Comparison of ENCODE assay signal across 23 cellular contexts in genomic region chrX:88988796-88989195, GRCh38.
DNase-seq lines count a peak whose midpoint lies in the region; ATAC-seq, FAIRE-seq and TF ChIP-seq lines count a peak whose summit lies in the region.
"Had no signal": no experiment of that assay in that cellular context is flagged by ENCODE, and none has a peak within 500 bp of the region (broad histone marks: within the 10 kb centered on the region; RNA-seq: fewer than 3 reads in every experiment).

No MANE protein-coding gene starts in this region.

- no peak overlapping the region for H4K91ac ChIP-seq in H1 (replicated peaks; ENCODE audit: insufficient read length, low read length)

- no peaks in the 10 kb centered on the region for H3K79me1 ChIP-seq in H1 (ENCODE audit: low read depth, low read length)

- TF ChIP-seq CTCF in GM23338 (conservative IDR thresholded peaks at IDR 0.05; ENCODE audit: low read depth in 2 of 2) (no peak), H1 (IDR thresholded peaks at IDR 0.05; ENCODE audit: control extremely low read depth in 1 of 3, insufficient read depth in 1 of 3, low read depth in 1 of 3, low read length in 3 of 3) (no peak)

- peaks cover 3% of the 10 kb centered on the region for H3K27me3 Mint-ChIP-seq in GM23338 (ENCODE audit: insufficient read depth, low read depth, poor library complexity)
- H3K27me3 Mint-ChIP-seq: B cell; CD4-positive, CD25-positive, alpha-beta regulatory T cell had no signal

- H3K9me2 ChIP-seq in GM23338 (ENCODE audit: insufficient read depth) (no peaks in the 10 kb centered on the region), Karpas-422 (replicated peaks; ENCODE audit: insufficient read depth, low read length) (no peaks in the 10 kb centered on the region)

- no peak overlapping the region for H3K23ac ChIP-seq in H1 (ENCODE audit: insufficient read length)

- H3K4me2 ChIP-seq in GM23338 (peak overlapping the region; percentile 44; the same call in 1 of the 2 replicates), Karpas-422 (ENCODE audit: low read depth, low read length, poor library complexity, severe bottlenecking) (no peak overlapping the region), H1 (ENCODE audit: insufficient read depth in 1 of 2, low read depth in 2 of 2, low read length in 2 of 2) (no peak overlapping the region)
- H3K4me2 ChIP-seq: BLaER1 had no signal

- DNase-seq in GM23338 (ENCODE audit: low spot score), result no peak
- DNase-seq in Karpas-422, result no peak
- DNase-seq in H1 (ENCODE audit: low read depth in 1 of 2, low spot score in 2 of 2), result no peak
- DNase-seq in NCI-H2081 treated with DMSO at 0.1 percent for 48 hours (lab: John Stamatoyannopoulos, UW), result no peak
- no peak for DNase-seq in cardiac septum (ENCODE audit: low spot score)
- no peak for DNase-seq in hypothalamus (lab: John Stamatoyannopoulos, UW)
- DNase-seq in NCI-H510A treated with DMSO at 0.1 percent for 48 hours (lab: John Stamatoyannopoulos, UW), result no peak
- DNase-seq: Caco-2; CD4-positive, CD25-positive, alpha-beta regulatory T cell; CD8-positive, alpha-beta T cell; DMS 273 treated with DMSO at 0.1 percent for 48 hours; DMS79; EL; GDM1; HCEC 1CT had no signal

- no peak for FAIRE-seq in H1 (lab: Jason Lieb, UNC)
- FAIRE-seq: A204.1, GM12891, GM18507 had no signal

- no peaks in the 10 kb centered on the region for H3K36me3 ChIP-seq in GM23338 (ENCODE audit: insufficient read depth)
- H3K36me3 ChIP-seq in HUES48 (ENCODE audit: control insufficient read depth, insufficient read depth, low read length), result no peaks in the 10 kb centered on the region
- no peaks in the 10 kb centered on the region for H3K36me3 ChIP-seq in Karpas-422 (ENCODE audit: insufficient read depth, low read length)
- H3K36me3 ChIP-seq in H1 (ENCODE audit: control insufficient read depth in 2 of 4, insufficient read depth in 4 of 4, low read length in 3 of 4), result no peaks in the 10 kb centered on the region
- H3K36me3 ChIP-seq: BLaER1 had no signal

- H3K27ac ChIP-seq in GM23338 (ENCODE audit: low read depth) (peak overlapping the region; percentile 80; the same call in 1 of the 2 replicates), HUES48 (ENCODE audit: low read depth, low read length) (peak overlapping the region; percentile 51), Karpas-422 (ENCODE audit: low read length) (no peak overlapping the region), H1 (ENCODE audit: low read depth, low read length) (no peak overlapping the region)
- H3K27ac ChIP-seq: 22Rv1, BLaER1, C4-2B had no signal

- no peak overlapping the region for H2AK5ac ChIP-seq in H1 (ENCODE audit: low read depth, low read length)

- CTCF ChIA-PET in H1 (lab: Charles Lee; ENCODE audit: partially characterized antibody), result interaction anchor here (0.6 kb wide), 1 partner anchor 580 kb away, joined by 3 read pairs; no protein-coding TSS in a partner anchor

- H3K23me2 ChIP-seq in H1 (ENCODE audit: low read depth, low read length), result no peaks in the 10 kb centered on the region

- H3K9me3 Mint-ChIP-seq in GM23338, result no peaks in the 10 kb centered on the region
- H3K9me3 Mint-ChIP-seq: CD8-positive, alpha-beta T cell had no signal

- no peak overlapping the region for H2BK15ac ChIP-seq in H1 (ENCODE audit: low read length)

- no peaks in the 10 kb centered on the region for H3K9me3 ChIP-seq in HUES48 (ENCODE audit: control insufficient read depth, insufficient read depth, low read length)
- H3K9me3 ChIP-seq in Karpas-422 (ENCODE audit: low read length), result no peaks in the 10 kb centered on the region
- no peaks in the 10 kb centered on the region for H3K9me3 ChIP-seq in H1 (ENCODE audit: insufficient read depth in 2 of 2, low read depth in 1 of 2, low read length in 1 of 2)
- H3K9me3 ChIP-seq: BLaER1, Caco-2 had no signal

- no peaks in the 10 kb centered on the region for H3F3A ChIP-seq in GM23338 (replicated peaks; ENCODE audit: low read depth)

- H3K4ac ChIP-seq in H1 (replicated peaks; ENCODE audit: insufficient read length, low read depth, low read length), result no peak overlapping the region

- no peak overlapping the region for H3K4me3 Mint-ChIP-seq in GM23338
- H3K4me3 Mint-ChIP-seq: B cell; CD4-positive, CD25-positive, alpha-beta regulatory T cell; CD8-positive, alpha-beta T cell had no signal

- H2BK120ac ChIP-seq in H1 (replicated peaks; ENCODE audit: low read depth, low read length), result no peak overlapping the region

- H4K20me1 ChIP-seq in GM23338 (replicated peaks; ENCODE audit: insufficient read depth) (no peaks in the 10 kb centered on the region), Karpas-422 (ENCODE audit: insufficient read depth, low read depth, low read length) (no peaks in the 10 kb centered on the region), H1 (replicated peaks in 1 of 2; ENCODE audit: control insufficient read depth in 1 of 2, insufficient read depth in 2 of 2, low read length in 2 of 2) (no peaks in the 10 kb centered on the region)
- H4K20me1 ChIP-seq: BLaER1 had no signal

- H4K8ac ChIP-seq in H1 (ENCODE audit: extremely low read depth, insufficient read depth, low read length), result no peak overlapping the region

- ATAC-seq in GM23338, result no peak
- ATAC-seq: CD8-positive, alpha-beta T cell had no signal

- H3K27ac Mint-ChIP-seq in GM23338, result peak overlapping the region; percentile 80
- H3K27ac Mint-ChIP-seq: B cell; CD4-positive, CD25-positive, alpha-beta regulatory T cell; CD8-positive, alpha-beta T cell had no signal

- peak overlapping the region; percentile 95 for H4K5ac ChIP-seq in H1 (ENCODE audit: insufficient read length, low read depth, low read length)

- intact Hi-C loops in cardiac septum (cut with DNase I), result no loop called here

- H3K27me3 ChIP-seq in GM23338 (ENCODE audit: insufficient read depth) (no peaks in the 10 kb centered on the region), HUES48 (ENCODE audit: control insufficient read depth, insufficient read depth, low read length) (no peaks in the 10 kb centered on the region), Karpas-422 (ENCODE audit: low read length) (no peaks in the 10 kb centered on the region), H1 (replicated peaks in 1 of 4; ENCODE audit: control insufficient read depth in 3 of 4, extremely low read depth in 1 of 4, insufficient read depth in 3 of 4, low read length in 3 of 4) (no peaks in the 10 kb centered on the region)

- no peaks in the 10 kb centered on the region for H3K36me3 Mint-ChIP-seq in GM23338 (ENCODE audit: low read depth)
- H3K36me3 Mint-ChIP-seq: CD4-positive, CD25-positive, alpha-beta regulatory T cell; CD8-positive, alpha-beta T cell had no signal

- H2BK12ac ChIP-seq in H1 (ENCODE audit: low read depth, low read length), result no peak overlapping the region

- TF ChIP-seq EP300 in H1 (IDR thresholded peaks at IDR 0.05; ENCODE audit: borderline replicate concordance in 1 of 2, low read depth in 2 of 2, low read length in 2 of 2), result no peak

- H3K4me1 ChIP-seq in GM23338 (ENCODE audit: insufficient read depth) (peaks cover 51% of the 10 kb centered on the region), HUES48 (ENCODE audit: control insufficient read depth, insufficient read depth, low read length) (peaks cover 75% of the 10 kb centered on the region), Karpas-422 (ENCODE audit: low read length) (peaks cover 5% of the 10 kb centered on the region), H1 (replicated peaks in 1 of 4; ENCODE audit: control insufficient read depth in 3 of 4, insufficient read depth in 4 of 4, low read length in 3 of 4) (peaks cover 5 to 20% (median 10%) of the 10 kb centered on the region in 4 experiments; a peak in 6 of 7 replicates)
- H3K4me1 ChIP-seq: Caco-2 had no signal

- H3K14ac ChIP-seq in H1 (ENCODE audit: insufficient read length), result no peak overlapping the region

- H2AFZ ChIP-seq in GM23338 (no peak overlapping the region), Karpas-422 (ENCODE audit: low read length) (peak overlapping the region; percentile 19; the same call in 1 of the 2 replicates), H1 (ENCODE audit: low read length) (no peak overlapping the region)

- H3K9ac ChIP-seq in HUES48 (ENCODE audit: low read depth, low read length), result 0 out of 2 replicates have a peak overlapping the region, but pooled peaks have one; percentile 10
- no peak overlapping the region for H3K9ac ChIP-seq in Karpas-422 (ENCODE audit: low read length)
- no peak overlapping the region for H3K9ac ChIP-seq in H1 (replicated peaks in 1 of 4; ENCODE audit: extremely low read depth in 1 of 4, low read depth in 3 of 4, low read length in 3 of 4)
- H3K9ac ChIP-seq: BLaER1 had no signal

- no peak overlapping the region for H3K18ac ChIP-seq in H1 (ENCODE audit: extremely low read depth, low read length)

- H2BK5ac ChIP-seq in H1 (ENCODE audit: low read depth, low read length), result peak overlapping the region; percentile 44; the same call in 1 of the 2 replicates

- H3K79me2 ChIP-seq in GM23338 (replicated peaks; ENCODE audit: insufficient read depth), result no peaks in the 10 kb centered on the region
- no peaks in the 10 kb centered on the region for H3K79me2 ChIP-seq in Karpas-422 (ENCODE audit: low read length)
- no peaks in the 10 kb centered on the region for H3K79me2 ChIP-seq in H1 (ENCODE audit: control insufficient read depth in 1 of 2, insufficient read depth in 2 of 2, low read length in 2 of 2)

- H3K4me3 ChIP-seq in GM23338 (no peak overlapping the region), HUES48 (ENCODE audit: low read depth, low read length) (no peak overlapping the region), Karpas-422 (ENCODE audit: low read length) (no peak overlapping the region), H1 (ENCODE audit: extremely low read depth in 1 of 4, insufficient read depth in 2 of 4, low read depth in 3 of 4, low read length in 4 of 4) (no peak overlapping the region)
- H3K4me3 ChIP-seq: BLaER1 had no signal

- H3K4me1 Mint-ChIP-seq in GM23338, result peaks cover 51% of the 10 kb centered on the region
- H3K4me1 Mint-ChIP-seq: B cell; CD4-positive, CD25-positive, alpha-beta regulatory T cell had no signal

- no peak for TF ChIP-seq RAD21 in H1 (IDR thresholded peaks at IDR 0.05 in 1 of 2, conservative IDR thresholded peaks at IDR 0.05 in 1 of 2; ENCODE audit: low read depth in 2 of 2, low read length in 2 of 2)

- no peak overlapping the region for H2BK20ac ChIP-seq in H1 (ENCODE audit: low read length)

- TF ChIP-seq POLR2A in H1 (IDR thresholded peaks at IDR 0.05; ENCODE audit: control extremely low read depth in 1 of 2, low read depth in 2 of 2, low read length in 2 of 2), result no peak

- H3K56ac ChIP-seq in H1 (replicated peaks; ENCODE audit: insufficient read length, low read depth, low read length), result no peak overlapping the region

- POLR2A ChIA-PET in H1 (lab: Charles Lee; ENCODE audit: partially characterized antibody), result no interaction called here

TF ChIP-seq in GM23338, 12 proteins besides CTCF, POLR2A, EP300 and RAD21 (continues in another document):
- TF ChIP-seq ZNF331 (CRISPR knock-in tag; IDR thresholded peaks at IDR 0.05; ENCODE audit: low read depth) (no peak), EZH2 (IDR thresholded peaks at IDR 0.05; ENCODE audit: low read depth, unreplicated experiment) (no peak), POLR2AphosphoS5 (IDR thresholded peaks at IDR 0.05; ENCODE audit: low read depth) (no peak)

TF ChIP-seq in H1, 55 proteins besides CTCF, POLR2A, EP300 and RAD21 (continues in another document):
- TF ChIP-seq RFX5 (IDR thresholded peaks at IDR 0.05; ENCODE audit: borderline replicate concordance, low read depth, low read length), result no peak
- no peak for TF ChIP-seq TAF1 (IDR thresholded peaks at IDR 0.05; ENCODE audit: low read depth, low read length)

Comparison
In these comparisons a context has a peak if more than half of its experiments do, and no peak if none do; other contexts are left out.
1. H3K27ac ChIP-seq: peak in GM23338 (single experiment) and HUES48 (single experiment); none in Karpas-422 (single experiment) and H1 (single experiment).